Comparison of ENCODE assay signal across 16 cellular contexts in genomic region chr3:108389361-108389760, GRCh38.
DNase-seq lines count a peak whose midpoint lies in the region; ATAC-seq lines count a peak whose summit lies in the region.
"Had no signal": no experiment of that assay in that cellular context is flagged by ENCODE, and none has a peak within 500 bp of the region (broad histone marks: within the 10 kb centered on the region; RNA-seq: fewer than 3 reads in every experiment).

No MANE protein-coding gene starts in this region.

- ATAC-seq in HG02885 (IDR thresholded peaks at IDR 0.05; ENCODE audit: poor library complexity, unreplicated experiment), result peak; percentile 15
- ATAC-seq in esophagus mucosa, result peak; percentile 44
- ATAC-seq in HG03135 (IDR thresholded peaks at IDR 0.05; ENCODE audit: unreplicated experiment), result no peak
- ATAC-seq: left cardiac atrium, sciatic nerve had no signal

- peak; percentile 42 for DNase-seq in DMS79 treated with DMSO at 0.1 percent for 48 hours (lab: John Stamatoyannopoulos, UW)
- no peak for DNase-seq in DMS79 (lab: John Stamatoyannopoulos, UW)
- DNase-seq in NCI-H526 (lab: John Stamatoyannopoulos, UW), result peak; percentile 39 to 63
- DNase-seq in SIG-M5 (lab: John Stamatoyannopoulos, UW), result no peak
- no peak for DNase-seq in superior temporal gyrus (ENCODE audit: extremely low spot score)
- DNase-seq: activated T-cell treated with anti-CD3 and anti-CD28 coated beads, Interleukin-2, amount 50 U/mL, for 72 hours; Caco-2; effector CD4-positive, alpha-beta T cell; esophagus squamous epithelium; left cardiac atrium; NCI-H2171; nephron progenitor cell had no signal

Comparison
In these comparisons a context has a peak if more than half of its experiments do, and no peak if none do; other contexts are left out.
1. DNase-seq: peak in DMS79 treated with DMSO at 0.1 percent for 48 hours (single experiment) and NCI-H526 (2 of 2); none in DMS79 (single experiment), SIG-M5 (single experiment) and superior temporal gyrus (single experiment).